Comparison of ENCODE assay signal across 10 cellular contexts in the genomic region with DNA sequence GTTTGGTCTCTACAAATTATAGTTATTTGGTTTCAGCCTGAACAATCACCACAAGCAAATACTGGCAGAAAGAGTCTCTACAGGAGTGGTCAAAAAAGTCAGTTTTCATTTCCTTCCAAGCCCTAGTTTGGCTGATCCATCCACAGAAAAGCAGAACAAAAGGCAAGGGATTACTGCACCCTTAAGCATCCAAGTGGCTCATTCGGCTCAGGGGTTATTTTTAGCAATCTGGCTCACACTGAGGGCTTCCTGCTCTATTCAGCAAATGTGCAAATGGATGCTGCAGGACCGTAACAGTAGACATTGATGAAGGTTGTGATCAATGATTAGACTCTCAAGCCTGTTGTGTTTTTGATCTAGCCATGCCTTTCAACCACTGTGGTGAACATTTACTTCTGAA.
DNase-seq lines count a peak whose midpoint lies in the region; ATAC-seq and TF ChIP-seq lines count a peak whose summit lies in the region.
"Had no signal": no experiment of that assay in that cellular context is flagged by ENCODE, and none has a peak within 500 bp of the region (broad histone marks: within the 10 kb centered on the region; RNA-seq: fewer than 3 reads in every experiment).

No MANE protein-coding gene starts in this region.

- peaks cover 11% of the 10 kb centered on the region for H3K4me1 ChIP-seq in osteoblast (ENCODE audit: insufficient read depth, low read length)
- H3K4me1 ChIP-seq: thyroid gland had no signal

- DNase-seq in NCI-H1436 (lab: John Stamatoyannopoulos, UW) (peak; percentile 44), NCI-H1436 treated with DMSO at 0.1 percent for 48 hours (lab: John Stamatoyannopoulos, UW) (no peak), NCI-H345 (lab: John Stamatoyannopoulos, UW) (peak; percentile 79), osteoblast (ENCODE audit: insufficient read length, low spot score, missing footprints) (peak; percentile 17), RPMI8226 (no peak)
- no peak for DNase-seq in activated CD4-positive, alpha-beta T cell treated with anti-CD3 and anti-CD28 coated beads, Interleukin-2, amount 50 U/mL, for 48 hours
- DNase-seq: 8988T had no signal

- ATAC-seq in HG03175 (IDR thresholded peaks at IDR 0.05; ENCODE audit: unreplicated experiment) = no peak

- no peaks in the 10 kb centered on the region for H4K20me1 ChIP-seq in osteoblast (ENCODE audit: insufficient read depth, low read length)

- no peaks in the 10 kb centered on the region for H3K79me2 ChIP-seq in osteoblast (ENCODE audit: insufficient read depth, low read length)

- no peaks in the 10 kb centered on the region for H3K27me3 Mint-ChIP-seq in dendritic cell treated with granulocyte-macrophage colony-stimulating factor and Interleukin-4, amounts not matched to agents 40 ng/mL and 50 ng/mL, for 4 days

- H3K9me3 Mint-ChIP-seq in dendritic cell treated with granulocyte-macrophage colony-stimulating factor and Interleukin-4, amounts not matched to agents 40 ng/mL and 50 ng/mL, for 4 days = no peaks in the 10 kb centered on the region

- H3K27ac Mint-ChIP-seq in dendritic cell treated with granulocyte-macrophage colony-stimulating factor and Interleukin-4, amounts not matched to agents 40 ng/mL and 50 ng/mL, for 4 days = peak overlapping the region; percentile 57

- no peak overlapping the region for H3K4me3 ChIP-seq in osteoblast (ENCODE audit: insufficient read depth, low read length)
- H3K4me3 ChIP-seq: thyroid gland had no signal

- intact Hi-C loops in dendritic cell treated with granulocyte-macrophage colony-stimulating factor and Interleukin-4, amounts not matched to agents 40 ng/mL and 50 ng/mL, for 4 days (cut with micrococcal nuclease) = loop anchor here (2.0 kb wide), 1 partner anchor 247 kb away; a partner anchor contains a TSS

- H3K36me3 Mint-ChIP-seq in dendritic cell treated with granulocyte-macrophage colony-stimulating factor and Interleukin-4, amounts not matched to agents 40 ng/mL and 50 ng/mL, for 4 days (ENCODE audit: low read depth) = no peaks in the 10 kb centered on the region

- no peak for TF ChIP-seq CTCF in osteoblast (IDR thresholded peaks at IDR 0.05; ENCODE audit: extremely low read depth, low read depth, low read length)

- H3K36me3 ChIP-seq in osteoblast (ENCODE audit: insufficient read depth, low read length) = no peaks in the 10 kb centered on the region
- H3K36me3 ChIP-seq: thyroid gland had no signal

- peaks cover 40% of the 10 kb centered on the region for H3K4me1 Mint-ChIP-seq in dendritic cell treated with granulocyte-macrophage colony-stimulating factor and Interleukin-4, amounts not matched to agents 40 ng/mL and 50 ng/mL, for 4 days (ENCODE audit: low read depth)

- peak overlapping the region; percentile 68 for H2AFZ ChIP-seq in osteoblast (ENCODE audit: low read length)

- no peaks in the 10 kb centered on the region for H3K27me3 ChIP-seq in osteoblast (ENCODE audit: insufficient read depth, low read length)
- H3K27me3 ChIP-seq: thyroid gland had no signal

- H3K4me3 Mint-ChIP-seq in dendritic cell treated with granulocyte-macrophage colony-stimulating factor and Interleukin-4, amounts not matched to agents 40 ng/mL and 50 ng/mL, for 4 days = no peak overlapping the region

- no peaks in the 10 kb centered on the region for H3K9me3 ChIP-seq in osteoblast (ENCODE audit: low read depth, low read length)
- H3K9me3 ChIP-seq: thyroid gland had no signal

- no peak overlapping the region for H3K27ac ChIP-seq in osteoblast (ENCODE audit: low read depth, low read length)
- H3K27ac ChIP-seq: thyroid gland had no signal

- H3K4me2 ChIP-seq in osteoblast (ENCODE audit: insufficient read depth, low read length) = peak overlapping the region; percentile 13

Comparison
In these comparisons a context has a peak if more than half of its experiments do, and no peak if none do; other contexts are left out.
1. DNase-seq: peak in NCI-H1436 (single experiment), NCI-H345 (single experiment) and osteoblast (single experiment); none in NCI-H1436 treated with DMSO at 0.1 percent for 48 hours (single experiment), RPMI8226 (single experiment) and activated CD4-positive, alpha-beta T cell treated with anti-CD3 and anti-CD28 coated beads, Interleukin-2, amount 50 U/mL, for 48 hours (0 of 2).